ENCODE assay signal across 24 cellular contexts in genomic region chr6:109611502-109611901, GRCh38.
"Had no signal": no experiment of that assay in that cellular context is flagged by ENCODE, and none has a peak within 500 bp of the region (broad histone marks: within the 10 kb centered on the region; RNA-seq: fewer than 3 reads in every experiment).

No MANE protein-coding gene starts in this region.

- H3K36me3 ChIP-seq: SJCRH30 had no signal

- DNase-seq: Karpas-422, MM.1S, MV-4-11, NCI-H1092, NCI-H1105, NCI-H1417 treated with DMSO at 0.1 percent for 48 hours, NCI-H1436 treated with DMSO at 0.1 percent for 48 hours, NCI-H1694 treated with DMSO at 0.1 percent for 48 hours, NCI-H187 treated with DMSO at 0.1 percent for 48 hours, NCI-H2081, NCI-H2171 treated with DMSO at 0.1 percent for 48 hours, NCI-H2227 treated with DMSO at 0.1 percent for 48 hours, NCI-H446, NCI-H524 treated with DMSO at 0.1 percent for 48 hours, NCI-H526 treated with DMSO at 0.1 percent for 48 hours, PC-9, SIG-M5 had no signal

- ATAC-seq: Panc1, Right ventricle myocardium inferior, SK-N-SH treated with all-trans-retinoic acid at 6 μM for 48 hours had no signal

- H3K9me3 ChIP-seq: SJCRH30 had no signal

- FAIRE-seq: RCC 7860 had no signal

- H3K4me1 ChIP-seq: SJCRH30 had no signal

- H3K27ac ChIP-seq: PC-9, RWPE1, SJCRH30, SK-N-MC had no signal

- H3K27me3 ChIP-seq: SJCRH30 had no signal

- H2AFZ ChIP-seq: PC-9 had no signal

- H3K4me2 ChIP-seq: PC-9 had no signal

- H3K4me3 ChIP-seq: PC-9, SJCRH30, SK-N-MC had no signal
